Comparison of ENCODE assay signal across 17 cellular contexts in the genomic region with DNA sequence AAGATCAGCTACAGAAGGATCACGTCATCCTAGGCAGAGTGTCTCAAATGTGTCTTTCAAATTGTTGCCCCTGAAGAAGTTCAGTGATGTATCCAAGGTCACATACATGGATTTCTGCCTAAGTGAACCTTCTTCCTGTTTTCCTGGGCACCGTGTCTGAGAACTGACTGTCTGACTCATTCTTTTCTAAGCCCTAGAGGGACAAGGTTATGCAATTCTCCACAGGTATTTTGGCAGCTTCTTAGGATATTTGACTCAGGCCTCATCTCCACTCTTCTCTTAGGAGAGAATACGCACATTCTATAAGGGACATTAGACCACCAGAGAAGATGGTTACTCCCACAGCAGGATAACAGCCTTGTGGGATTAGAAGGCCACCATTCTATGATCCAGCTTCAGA.
DNase-seq lines count a peak whose midpoint lies in the region; ATAC-seq and TF ChIP-seq lines count a peak whose summit lies in the region.
"Had no signal": no experiment of that assay in that cellular context is flagged by ENCODE, and none has a peak within 500 bp of the region (broad histone marks: within the 10 kb centered on the region; RNA-seq: fewer than 3 reads in every experiment).

No MANE protein-coding gene starts in this region.

- H3K9me3 Mint-ChIP-seq in MCF 10A (ENCODE audit: unreplicated experiment): no peaks in the 10 kb centered on the region
- H3K9me3 Mint-ChIP-seq in activated T-cell treated with anti-CD3 and anti-CD28 coated beads, Interleukin-2, amount 50 U/mL, for 4 hours: no peaks in the 10 kb centered on the region
- H3K9me3 Mint-ChIP-seq: activated CD4-positive, alpha-beta T cell treated with anti-CD3 and anti-CD28 coated beads, Interleukin-2, amount 10 ng/mL, durations not matched to agents 7 days and 5 days; stimulated activated naive CD8-positive, alpha-beta T cell treated with anti-CD3 and anti-CD28 coated beads, Interleukin-15, amount 100 ng/mL, for 72 hours had no signal

- ATAC-seq in HG02798 (IDR thresholded peaks at IDR 0.05; ENCODE audit: poor library complexity, unreplicated experiment): no peak
- no peak for ATAC-seq in activated T-cell treated with anti-CD3 and anti-CD28 coated beads, Interleukin-2, amount 50 U/mL, for 4 hours
- ATAC-seq: stimulated activated naive CD8-positive, alpha-beta T cell treated with anti-CD3 and anti-CD28 coated beads, Interleukin-15, amount 100 ng/mL, for 72 hours had no signal

- H3K27ac Mint-ChIP-seq in MCF 10A (ENCODE audit: low read depth, unreplicated experiment): peak overlapping the region; percentile 74
- H3K27ac Mint-ChIP-seq: activated CD4-positive, alpha-beta T cell treated with anti-CD3 and anti-CD28 coated beads, Interleukin-2, amount 10 ng/mL, durations not matched to agents 7 days and 5 days; immature natural killer cell; stimulated activated naive CD8-positive, alpha-beta T cell treated with anti-CD3 and anti-CD28 coated beads, Interleukin-15, amount 100 ng/mL, for 72 hours had no signal

- CTCF ChIA-PET in MCF 10A (lab: Yijun Ruan, JAX): interaction anchor here (0.6 to 3.1 kb wide), 7 partner anchors 10 to 392 kb away, joined by 3 to 33 read pairs (median 7); a partner anchor contains a TSS

- H3K4me1 Mint-ChIP-seq in MCF 10A (ENCODE audit: insufficient read depth, unreplicated experiment): peaks cover 52% of the 10 kb centered on the region
- H3K4me1 Mint-ChIP-seq in activated T-cell treated with anti-CD3 and anti-CD28 coated beads, Interleukin-2, amount 50 U/mL, for 4 hours (ENCODE audit: low read depth): no peaks in the 10 kb centered on the region
- H3K4me1 Mint-ChIP-seq: activated CD4-positive, alpha-beta T cell treated with anti-CD3 and anti-CD28 coated beads, Interleukin-2, amount 10 ng/mL, durations not matched to agents 7 days and 5 days; immature natural killer cell; stimulated activated naive CD8-positive, alpha-beta T cell treated with anti-CD3 and anti-CD28 coated beads, Interleukin-15, amount 100 ng/mL, for 72 hours had no signal

- BruUV-seq in MCF 10A (replicated peaks; lab: Mats Ljungman, UMichigan): no TSS peak

- DNase-seq in ACHN (peak; percentile 60), LoVo (ENCODE audit: low spot score) (peak; percentile 76), MCF 10A (ENCODE audit: unreplicated experiment) (peak; percentile 97), kidney glomerular epithelial cell (lab: John Stamatoyannopoulos, UW) (peak; percentile 60), GF-D8 (lab: John Stamatoyannopoulos, UW) (no peak), SKM-1 (lab: John Stamatoyannopoulos, UW; ENCODE audit: unreplicated experiment) (no peak)
- no peak for DNase-seq in activated T-cell treated with anti-CD3 and anti-CD28 coated beads, Interleukin-2, amount 50 U/mL, for 4 hours
- DNase-seq: activated CD4-positive, alpha-beta T cell treated with anti-CD3 and anti-CD28 coated beads, Interleukin-2, amount 10 ng/mL, durations not matched to agents 7 days and 5 days; AML-193; effector CD4-positive, alpha-beta T cell; H7; immature natural killer cell; MM.1S; NCI-H510A treated with DMSO at 0.1 percent for 48 hours; stimulated activated CD4-positive, alpha-beta T cell treated with anti-CD3 and anti-CD28 coated beads, Interleukin-2, amount 100 ng/mL, for 48 hours; stimulated activated naive CD8-positive, alpha-beta T cell treated with anti-CD3 and anti-CD28 coated beads, Interleukin-15, amount 100 ng/mL, for 72 hours had no signal

- intact Hi-C loops in MCF 10A (cut with micrococcal nuclease): no loop called here

- peak overlapping the region; percentile 16 for H3K4me3 Mint-ChIP-seq in MCF 10A (ENCODE audit: unreplicated experiment)
- H3K4me3 Mint-ChIP-seq in activated T-cell treated with anti-CD3 and anti-CD28 coated beads, Interleukin-2, amount 50 U/mL, for 4 hours: no peak overlapping the region
- H3K4me3 Mint-ChIP-seq: activated CD4-positive, alpha-beta T cell treated with anti-CD3 and anti-CD28 coated beads, Interleukin-2, amount 10 ng/mL, durations not matched to agents 7 days and 5 days; immature natural killer cell; stimulated activated naive CD8-positive, alpha-beta T cell treated with anti-CD3 and anti-CD28 coated beads, Interleukin-15, amount 100 ng/mL, for 72 hours had no signal

- TF ChIP-seq CTCF in MCF 10A (IDR thresholded peaks at IDR 0.05; ENCODE audit: unreplicated experiment): no peak

- no peaks in the 10 kb centered on the region for H3K36me3 Mint-ChIP-seq in MCF 10A (ENCODE audit: insufficient read depth, unreplicated experiment)
- no peaks in the 10 kb centered on the region for H3K36me3 Mint-ChIP-seq in activated T-cell treated with anti-CD3 and anti-CD28 coated beads, Interleukin-2, amount 50 U/mL, for 4 hours (ENCODE audit: insufficient read depth)

- H3K27me3 Mint-ChIP-seq in MCF 10A (ENCODE audit: insufficient read depth, unreplicated experiment): no peaks in the 10 kb centered on the region
- peaks cover 8% of the 10 kb centered on the region for H3K27me3 Mint-ChIP-seq in activated T-cell treated with anti-CD3 and anti-CD28 coated beads, Interleukin-2, amount 50 U/mL, for 4 hours (ENCODE audit: low read depth)

- in situ Hi-C loops in ACHN (cut with HindIII; ENCODE audit: low pct_ligation_motif_present, low pct_unique_long_range_greater_than_20kb, low sequenced_read_pairs): no loop called here

- POLR2A ChIA-PET in MCF 10A (lab: Yijun Ruan, JAX): interaction anchor here (0.5 to 3.7 kb wide), 12 partner anchors 9 to 1116 kb away, joined by 3 to 49 read pairs (median 4); a partner anchor contains a TSS

Comparison
In these comparisons a context has a peak if more than half of its experiments do, and no peak if none do; other contexts are left out.
1. DNase-seq: peak in ACHN (single experiment), LoVo (single experiment), MCF 10A (single experiment) and kidney glomerular epithelial cell (single experiment); none in GF-D8 (single experiment), SKM-1 (single experiment) and activated T-cell treated with anti-CD3 and anti-CD28 coated beads, Interleukin-2, amount 50 U/mL, for 4 hours (single experiment).